ENCODE assay signal across 1 cellular context in genomic region chr6:31158863-31159855, GRCh38.
TF ChIP-seq lines count a peak whose summit lies in the region.

No MANE protein-coding gene starts in this region.

TF ChIP-seq in HepG2, 621 proteins besides CTCF, POLR2A, EP300 and RAD21 (continued from another document and continues in another):
- peak; percentile 58 for TF ChIP-seq ZNF687 (CRISPR knock-in tag; IDR thresholded peaks at IDR 0.05)
- TF ChIP-seq ZNF205 (CRISPR knock-in tag; IDR thresholded peaks at IDR 0.05), result no peak
- TF ChIP-seq ISX (CRISPR knock-in tag; conservative IDR thresholded peaks at IDR 0.05), result no peak
- TF ChIP-seq REXO4 (CRISPR knock-in tag; IDR thresholded peaks at IDR 0.05; ENCODE audit: borderline replicate concordance), result no peak
- 0 out of 2 replicates have a peak, but pooled peaks have one; percentile 56 for TF ChIP-seq ZNF329 (CRISPR knock-in tag; IDR thresholded peaks at IDR 0.05; ENCODE audit: low read depth)
- TF ChIP-seq ZFP91 (CRISPR knock-in tag; IDR thresholded peaks at IDR 0.05; ENCODE audit: borderline replicate concordance), result no peak; the same call in 1 of the 2 replicates
- TF ChIP-seq SP2 (CRISPR knock-in tag; IDR thresholded peaks at IDR 0.05), result no peak
- no peak for TF ChIP-seq ZNF720 (CRISPR knock-in tag; IDR thresholded peaks at IDR 0.05)
- TF ChIP-seq ZNF883 (CRISPR knock-in tag; IDR thresholded peaks at IDR 0.05; ENCODE audit: not compliant biosample characterization), result no peak
- TF ChIP-seq MEF2D (CRISPR knock-in tag; IDR thresholded peaks at IDR 0.05), result no peak
- TF ChIP-seq NFE2L1 (CRISPR knock-in tag; IDR thresholded peaks at IDR 0.05; ENCODE audit: borderline replicate concordance), result no peak
- TF ChIP-seq ZFP36L2 (CRISPR knock-in tag; IDR thresholded peaks at IDR 0.05), result no peak
- peak; percentile 62; the same call in 1 of the 2 replicates for TF ChIP-seq CENPT (CRISPR knock-in tag; IDR thresholded peaks at IDR 0.05; ENCODE audit: low read depth)
- TF ChIP-seq DR1 (CRISPR knock-in tag; IDR thresholded peaks at IDR 0.05), result 0 out of 2 replicates have a peak, but pooled peaks have one; percentile 24
- no peak for TF ChIP-seq ARHGAP35 (CRISPR knock-in tag; IDR thresholded peaks at IDR 0.05; ENCODE audit: borderline replicate concordance)
- TF ChIP-seq ZNF383 (CRISPR knock-in tag; IDR thresholded peaks at IDR 0.05; ENCODE audit: borderline replicate concordance), result no peak
- TF ChIP-seq ZNF350 (CRISPR knock-in tag; IDR thresholded peaks at IDR 0.05; ENCODE audit: borderline replicate concordance, low read depth), result no peak; the same call in 1 of the 2 replicates
- TF ChIP-seq MTF2 (CRISPR knock-in tag; IDR thresholded peaks at IDR 0.05; ENCODE audit: borderline replicate concordance), result no peak
- TF ChIP-seq RBAK (CRISPR knock-in tag; IDR thresholded peaks at IDR 0.05), result no peak
- no peak for TF ChIP-seq ZFP62 (CRISPR knock-in tag; IDR thresholded peaks at IDR 0.05)
- TF ChIP-seq CSRNP2 (CRISPR knock-in tag; conservative IDR thresholded peaks at IDR 0.05; ENCODE audit: low read depth), result no peak
- no peak for TF ChIP-seq TRIM24 (CRISPR knock-in tag; IDR thresholded peaks at IDR 0.05)
- TF ChIP-seq HNF4A (CRISPR knock-in tag; IDR thresholded peaks at IDR 0.05), result peak; percentile 56; the same call in 1 of the 2 replicates
- TF ChIP-seq ZNF83 (CRISPR knock-in tag; IDR thresholded peaks at IDR 0.05; ENCODE audit: borderline replicate concordance), result no peak
- TF ChIP-seq SRF (IDR thresholded peaks at IDR 0.05; ENCODE audit: low read depth, low read length), result no peak
- 0 out of 2 replicates have a peak, but pooled peaks have one; percentile 37 for TF ChIP-seq POLR2AphosphoS5 (IDR thresholded peaks at IDR 0.05; ENCODE audit: low read depth, low read length)
- no peak for TF ChIP-seq NONO (IDR thresholded peaks at IDR 0.05)
- TF ChIP-seq NONO (CRISPR knock-in tag; conservative IDR thresholded peaks at IDR 0.05), result no peak
- no peak; the same call in 1 of the 2 replicates for TF ChIP-seq TOPORS (CRISPR knock-in tag; IDR thresholded peaks at IDR 0.05)
- TF ChIP-seq FOXM1 (CRISPR knock-in tag; IDR thresholded peaks at IDR 0.05), result no peak
- TF ChIP-seq ZNF740 (CRISPR knock-in tag; IDR thresholded peaks at IDR 0.05), result peak; percentile 83; the same call in 1 of the 2 replicates
- no peak for TF ChIP-seq MNT (IDR thresholded peaks at IDR 0.05)
- TF ChIP-seq FOXP4 (CRISPR knock-in tag; IDR thresholded peaks at IDR 0.05), result 0 out of 2 replicates have a peak, but pooled peaks have one; percentile 23
- no peak for TF ChIP-seq SNAI1 (CRISPR knock-in tag; IDR thresholded peaks at IDR 0.05; ENCODE audit: borderline replicate concordance)
- no peak for TF ChIP-seq AKNA (CRISPR knock-in tag; IDR thresholded peaks at IDR 0.05; ENCODE audit: borderline replicate concordance)
- no peak; the same call in 1 of the 2 replicates for TF ChIP-seq ZFP37 (CRISPR knock-in tag; IDR thresholded peaks at IDR 0.05; ENCODE audit: borderline replicate concordance)
- TF ChIP-seq GPN1 (CRISPR knock-in tag; IDR thresholded peaks at IDR 0.05; ENCODE audit: borderline replicate concordance), result no peak
- TF ChIP-seq ONECUT2 (CRISPR knock-in tag; IDR thresholded peaks at IDR 0.05), result no peak
- TF ChIP-seq XBP1 (CRISPR knock-in tag; IDR thresholded peaks at IDR 0.05), result no peak
- no peak for TF ChIP-seq HES4 (CRISPR knock-in tag; IDR thresholded peaks at IDR 0.05; ENCODE audit: borderline replicate concordance)
- no peak for TF ChIP-seq ZNF441 (CRISPR knock-in tag; IDR thresholded peaks at IDR 0.05; ENCODE audit: borderline replicate concordance)
- TF ChIP-seq DDIT3 (CRISPR knock-in tag; IDR thresholded peaks at IDR 0.05), result no peak
- no peak for TF ChIP-seq ZNF549 (CRISPR knock-in tag; IDR thresholded peaks at IDR 0.05)
- peak; percentile 35; the same call in 1 of the 2 replicates for TF ChIP-seq ZFX (CRISPR knock-in tag; IDR thresholded peaks at IDR 0.05; ENCODE audit: low read depth)
- no peak for TF ChIP-seq SALL2 (CRISPR knock-in tag; IDR thresholded peaks at IDR 0.05)
- TF ChIP-seq GLMP (CRISPR knock-in tag; IDR thresholded peaks at IDR 0.05; ENCODE audit: borderline replicate concordance), result no peak
- TF ChIP-seq ELK4 (CRISPR knock-in tag; IDR thresholded peaks at IDR 0.05; ENCODE audit: borderline replicate concordance), result no peak
